Comparison of ENCODE assay signal across 17 cellular contexts in the genomic region with DNA sequence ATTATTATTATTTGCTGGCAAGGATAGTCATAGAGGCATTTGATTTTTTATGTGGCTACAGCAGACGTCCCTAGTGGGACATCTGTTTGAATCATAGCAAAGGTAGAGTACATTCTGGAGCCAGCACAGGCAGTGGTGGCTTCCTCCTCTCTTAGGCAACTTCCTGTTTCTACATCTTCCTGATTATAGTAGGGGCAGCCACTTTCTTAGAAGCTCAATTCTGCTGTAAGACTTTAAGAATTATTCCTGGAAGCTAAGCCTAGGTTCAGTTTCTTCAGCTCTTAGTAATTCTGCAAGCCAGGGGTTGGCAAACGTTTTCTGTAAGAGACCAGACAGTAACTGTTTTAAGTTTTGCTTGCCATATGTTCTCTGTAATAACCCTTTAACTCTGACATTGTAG.
A peak's percentile ranks its signal among the peaks of the same experiment; 100 is the strongest.
DNase-seq lines count a peak whose midpoint lies in the region; ATAC-seq and TF ChIP-seq lines count a peak whose summit lies in the region.
"Had no signal": no experiment of that assay in that cellular context is flagged by ENCODE, and none has a peak within 500 bp of the region (broad histone marks: within the 10 kb centered on the region; RNA-seq: fewer than 3 reads in every experiment).

No MANE protein-coding gene starts in this region.

- peak overlapping the region; percentile 2 for H3K27ac Mint-ChIP-seq in activated naive CD4-positive, alpha-beta T cell treated with anti-CD3 and anti-CD28 coated beads, Interleukin-2, amount 10 ng/mL, durations not matched to agents 7 days and 5 days
- H3K27ac Mint-ChIP-seq: CD4-positive, alpha-beta memory T cell had no signal

- H3K27me3 Mint-ChIP-seq in activated naive CD4-positive, alpha-beta T cell treated with anti-CD3 and anti-CD28 coated beads, Interleukin-2, amount 10 ng/mL, durations not matched to agents 7 days and 5 days = no peaks in the 10 kb centered on the region
- H3K27me3 Mint-ChIP-seq: CD4-positive, alpha-beta memory T cell had no signal

- no peaks in the 10 kb centered on the region for H3K27me3 ChIP-seq in upper lobe of right lung
- H3K27me3 ChIP-seq: MG63 had no signal

- ATAC-seq in upper lobe of right lung (peak; percentile 29), left cardiac atrium (no peak)
- ATAC-seq: Panc1, Right ventricle myocardium inferior had no signal

- no peak for TF ChIP-seq CTCF in upper lobe of right lung (IDR thresholded peaks at IDR 0.05)

- peaks cover 7% of the 10 kb centered on the region for H3K4me1 Mint-ChIP-seq in activated naive CD4-positive, alpha-beta T cell treated with anti-CD3 and anti-CD28 coated beads, Interleukin-2, amount 10 ng/mL, durations not matched to agents 7 days and 5 days
- H3K4me1 Mint-ChIP-seq: CD4-positive, alpha-beta memory T cell had no signal

- H3K9me3 ChIP-seq in upper lobe of right lung = no peaks in the 10 kb centered on the region
- H3K9me3 ChIP-seq: MG63 had no signal

- no peak overlapping the region for H3K4me3 Mint-ChIP-seq in activated naive CD4-positive, alpha-beta T cell treated with anti-CD3 and anti-CD28 coated beads, Interleukin-2, amount 10 ng/mL, durations not matched to agents 7 days and 5 days
- H3K4me3 Mint-ChIP-seq: CD4-positive, alpha-beta memory T cell had no signal

- intact Hi-C loops in upper lobe of right lung (cut with DNase I) (no loop called here), left cardiac atrium (cut with DNase I) (no loop called here)

- CTCF ChIA-PET in activated naive CD4-positive, alpha-beta T cell treated with anti-CD3 and anti-CD28 coated beads, Interleukin-2, amount 10 ng/mL, durations not matched to agents 7 days and 5 days (lab: Charles Lee) = no interaction called here

- no peak overlapping the region for H3K4me3 ChIP-seq in upper lobe of right lung
- H3K4me3 ChIP-seq: MG63 had no signal

- H3K36me3 ChIP-seq in upper lobe of right lung = no peaks in the 10 kb centered on the region
- H3K36me3 ChIP-seq: MG63 had no signal

- H3K4me1 ChIP-seq in upper lobe of right lung = no peaks in the 10 kb centered on the region

- no peak overlapping the region for H3K27ac ChIP-seq in upper lobe of right lung
- H3K27ac ChIP-seq: KMS-11 had no signal

- no peak for DNase-seq in activated naive CD4-positive, alpha-beta T cell treated with anti-CD3 and anti-CD28 coated beads, Interleukin-2, amount 10 ng/mL, durations not matched to agents 7 days and 5 days
- no peak for DNase-seq in activated naive CD4-positive, alpha-beta T cell treated with Interleukin-2 at 50 U/mL for 16 hours
- peak; percentile 99 for DNase-seq in MV-4-11 (lab: John Stamatoyannopoulos, UW)
- DNase-seq in SKM-1 treated with dmso at 0.1 percent for 144 hours (lab: John Stamatoyannopoulos, UW; ENCODE audit: unreplicated experiment) = peak; percentile 74
- no peak for DNase-seq in upper lobe of right lung
- no peak for DNase-seq in COLO829 (ENCODE audit: low spot score)
- DNase-seq in OCI-M2 (lab: John Stamatoyannopoulos, UW; ENCODE audit: unreplicated experiment) = no peak
- DNase-seq in left cardiac atrium = no peak
- DNase-seq: CD4-positive, alpha-beta memory T cell; DMS79 treated with DMSO at 0.1 percent for 48 hours; MG63; NCI-H1436; NCI-H2081; NCI-H524 had no signal

- H3K9me3 Mint-ChIP-seq in activated naive CD4-positive, alpha-beta T cell treated with anti-CD3 and anti-CD28 coated beads, Interleukin-2, amount 10 ng/mL, durations not matched to agents 7 days and 5 days = no peaks in the 10 kb centered on the region

- H3K36me3 Mint-ChIP-seq in activated naive CD4-positive, alpha-beta T cell treated with anti-CD3 and anti-CD28 coated beads, Interleukin-2, amount 10 ng/mL, durations not matched to agents 7 days and 5 days = no peaks in the 10 kb centered on the region
- H3K36me3 Mint-ChIP-seq: CD4-positive, alpha-beta memory T cell had no signal

Comparison
In these comparisons a context has a peak if more than half of its experiments do, and no peak if none do; other contexts are left out.
1. DNase-seq: peak in MV-4-11 (single experiment) and SKM-1 treated with dmso at 0.1 percent for 144 hours (single experiment); none in activated naive CD4-positive, alpha-beta T cell treated with anti-CD3 and anti-CD28 coated beads, Interleukin-2, amount 10 ng/mL, durations not matched to agents 7 days and 5 days (single experiment), activated naive CD4-positive, alpha-beta T cell treated with Interleukin-2 at 50 U/mL for 16 hours (single experiment), upper lobe of right lung (single experiment), COLO829 (single experiment), OCI-M2 (single experiment) and left cardiac atrium (single experiment).